ENCODE assay signal across 13 cellular contexts in the genomic region with DNA sequence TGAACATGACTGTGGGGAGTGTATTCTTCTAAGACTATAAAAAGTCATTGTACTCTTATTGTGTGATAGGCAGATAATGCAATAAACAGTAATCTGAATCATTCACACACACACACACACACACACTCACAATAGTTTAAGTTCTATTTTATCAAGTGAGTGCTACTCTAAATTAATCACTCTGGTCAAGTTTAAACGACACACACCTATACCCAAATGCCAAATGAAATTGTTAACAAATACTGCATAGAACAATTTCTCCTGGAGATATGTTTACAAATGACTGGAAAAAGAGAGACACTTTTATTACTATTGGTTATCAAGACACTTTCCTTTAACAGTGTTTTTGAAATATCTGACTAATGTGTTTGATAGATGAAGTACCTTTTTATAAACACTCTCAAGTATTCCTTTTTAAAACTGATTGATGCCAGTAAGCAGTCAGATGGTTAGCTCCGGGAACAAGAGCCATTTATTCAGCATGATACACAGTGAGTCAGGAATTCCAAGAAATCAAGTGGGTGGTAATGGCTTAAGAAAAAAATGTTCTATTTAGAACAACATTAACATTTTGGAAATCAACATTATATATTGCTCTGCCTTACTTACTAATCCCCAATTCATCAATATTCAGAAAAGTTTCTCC.
A peak's percentile ranks its signal among the peaks of the same experiment; 100 is the strongest.
DNase-seq lines count a peak whose midpoint lies in the region; ATAC-seq and TF ChIP-seq lines count a peak whose summit lies in the region.
"Had no signal": no experiment of that assay in that cellular context is flagged by ENCODE, and none has a peak within 500 bp of the region (broad histone marks: within the 10 kb centered on the region; RNA-seq: fewer than 3 reads in every experiment).

No MANE protein-coding gene starts in this region.

- H3K9me3 ChIP-seq in skeletal muscle satellite cell (replicated peaks; ENCODE audit: low read length): no peaks in the 10 kb centered on the region
- H3K9me3 ChIP-seq: stomach had no signal

- H3K27me3 ChIP-seq in skeletal muscle satellite cell (ENCODE audit: control insufficient read depth, insufficient read depth, low read length): no peaks in the 10 kb centered on the region
- H3K27me3 ChIP-seq: stomach had no signal

- no peaks in the 10 kb centered on the region for H3K4me1 Mint-ChIP-seq in T-helper 2 cell treated with Interferon-gamma antibody and Interleukin-4, amounts not matched to agents 5 μg/mL and 100 μg/mL, for 36 hours (ENCODE audit: low read depth)

- no peak overlapping the region for H3K27ac Mint-ChIP-seq in T-helper 2 cell treated with Interferon-gamma antibody and Interleukin-4, amounts not matched to agents 5 μg/mL and 100 μg/mL, for 36 hours
- H3K27ac Mint-ChIP-seq: dendritic cell treated with granulocyte-macrophage colony-stimulating factor and Interleukin-4, amounts not matched to agents 40 ng/mL and 50 ng/mL, for 4 days had no signal

- H3K4me2 ChIP-seq in skeletal muscle satellite cell (ENCODE audit: low read length): peak overlapping the region; percentile 64

- no peaks in the 10 kb centered on the region for H3K9me3 Mint-ChIP-seq in T-helper 2 cell treated with Interferon-gamma antibody and Interleukin-4, amounts not matched to agents 5 μg/mL and 100 μg/mL, for 36 hours
- H3K9me3 Mint-ChIP-seq: dendritic cell treated with granulocyte-macrophage colony-stimulating factor and Interleukin-4, amounts not matched to agents 40 ng/mL and 50 ng/mL, for 4 days had no signal

- H3K36me3 Mint-ChIP-seq in T-helper 2 cell treated with Interferon-gamma antibody and Interleukin-4, amounts not matched to agents 5 μg/mL and 100 μg/mL, for 36 hours (ENCODE audit: low read depth): no peaks in the 10 kb centered on the region

- peak overlapping the region; percentile 72 for H3K9ac ChIP-seq in skeletal muscle satellite cell (ENCODE audit: low read depth, low read length)

- no peak for TF ChIP-seq CTCF in fibroblast of pulmonary artery (IDR thresholded peaks at IDR 0.05; ENCODE audit: low read length, missing control alignments)

- no peak for ATAC-seq in GM18870 (IDR thresholded peaks at IDR 0.05; ENCODE audit: unreplicated experiment)
- ATAC-seq: Right ventricle myocardium inferior had no signal

- H3K4me3 ChIP-seq in fibroblast of pulmonary artery (replicated peaks; ENCODE audit: low read depth, low read length): no peak overlapping the region
- peak overlapping the region; percentile 23 for H3K4me3 ChIP-seq in skeletal muscle satellite cell (ENCODE audit: low read length)
- H3K4me3 ChIP-seq: stomach had no signal

- DNase-seq in DMS79 (lab: John Stamatoyannopoulos, UW) (peak; percentile 53), NCI-H774 (lab: John Stamatoyannopoulos, UW) (peak; percentile 67), fibroblast of pulmonary artery (ENCODE audit: low read depth) (peak; percentile 47), NCI-H146 treated with DMSO at 0.1 percent for 48 hours (lab: John Stamatoyannopoulos, UW; ENCODE audit: unreplicated experiment) (no peak)
- no peak for DNase-seq in T-helper 2 cell treated with Interferon-gamma antibody and Interleukin-4, amounts not matched to agents 5 μg/mL and 100 μg/mL, for 36 hours (ENCODE audit: low spot score)
- no peak for DNase-seq in activated T-cell treated with anti-CD3 and anti-CD28 coated beads, Interleukin-2, amount 50 U/mL, for 48 hours
- DNase-seq: activated CD4-positive, alpha-beta T cell treated with anti-CD3 and anti-CD28 coated beads for 48 hours; NCI-H146; stomach had no signal

- H3K4me3 Mint-ChIP-seq in T-helper 2 cell treated with Interferon-gamma antibody and Interleukin-4, amounts not matched to agents 5 μg/mL and 100 μg/mL, for 36 hours: no peak overlapping the region
- H3K4me3 Mint-ChIP-seq: dendritic cell treated with granulocyte-macrophage colony-stimulating factor and Interleukin-4, amounts not matched to agents 40 ng/mL and 50 ng/mL, for 4 days had no signal

- no peaks in the 10 kb centered on the region for H3K27me3 Mint-ChIP-seq in T-helper 2 cell treated with Interferon-gamma antibody and Interleukin-4, amounts not matched to agents 5 μg/mL and 100 μg/mL, for 36 hours (ENCODE audit: low read depth)
- H3K27me3 Mint-ChIP-seq: dendritic cell treated with granulocyte-macrophage colony-stimulating factor and Interleukin-4, amounts not matched to agents 40 ng/mL and 50 ng/mL, for 4 days had no signal

- H3K36me3 ChIP-seq in skeletal muscle satellite cell (ENCODE audit: insufficient read depth, low read length): no peaks in the 10 kb centered on the region
- H3K36me3 ChIP-seq: stomach had no signal

- H3K4me1 ChIP-seq in skeletal muscle satellite cell (ENCODE audit: control insufficient read depth, insufficient read depth, low read length): peaks cover 43% of the 10 kb centered on the region
- H3K4me1 ChIP-seq: stomach had no signal

Comparison
In these comparisons a context has a peak if more than half of its experiments do, and no peak if none do; other contexts are left out.
1. DNase-seq: peak in DMS79 (single experiment), NCI-H774 (single experiment) and fibroblast of pulmonary artery (single experiment); none in T-helper 2 cell treated with Interferon-gamma antibody and Interleukin-4, amounts not matched to agents 5 μg/mL and 100 μg/mL, for 36 hours (single experiment), activated T-cell treated with anti-CD3 and anti-CD28 coated beads, Interleukin-2, amount 50 U/mL, for 48 hours (0 of 2) and NCI-H146 treated with DMSO at 0.1 percent for 48 hours (single experiment).